In genomic region chr2:28668106-28668814, GRCh38 we compare ENCODE assay signal across 20 cellular contexts.
A peak's percentile ranks its signal among the peaks of the same experiment; 100 is the strongest.
DNase-seq lines count a peak whose midpoint lies in the region; ATAC-seq, FAIRE-seq and TF ChIP-seq lines count a peak whose summit lies in the region.
"Had no signal": no experiment of that assay in that cellular context is flagged by ENCODE, and none has a peak within 500 bp of the region (broad histone marks: within the 10 kb centered on the region; RNA-seq: fewer than 3 reads in every experiment).

No MANE protein-coding gene starts in this region.

- no peaks in the 10 kb centered on the region for H3K36me3 Mint-ChIP-seq in stimulated activated memory B cell treated with anti-CD40 and anti-IgM and Interleukin-4, amounts not matched to agents 10 μg/mL and 1 μg/mL and 100 μg/mL, for 72 hours
- H3K36me3 Mint-ChIP-seq: CD14-positive monocyte had no signal

- TF ChIP-seq CTCF in liver (IDR thresholded peaks at IDR 0.05; ENCODE audit: low read depth, low read length, missing input control) = no peak

- WGBS in liver = 52% methylated on average over 5 of the region's 5 CpGs
- WGBS in small intestine, 3 donors = 94 to 96% (median 95%) methylated on average over 5 of the region's 5 CpGs

- H3K9ac ChIP-seq in liver (ENCODE audit: low read depth in 1 of 2, low read length in 2 of 2) = no peak overlapping the region
- H3K9ac ChIP-seq: BLaER1 had no signal

- H3K27ac ChIP-seq in liver (ENCODE audit: low read depth in 1 of 2, low read length in 2 of 2) (peak overlapping the region; percentile 59 to 61), small intestine (ENCODE audit: low read depth in 1 of 2, low read length in 1 of 2) (no peak overlapping the region)
- H3K27ac ChIP-seq: BLaER1, HL-60 had no signal

- DNase-seq in cardiac septum (ENCODE audit: low spot score) = peak; percentile 39
- no peak for DNase-seq in left ventricle myocardium superior
- DNase-seq in midbrain (lab: John Stamatoyannopoulos, UW) = no peak
- DNase-seq in small intestine = no peak
- DNase-seq: 8988T; CD4-positive, alpha-beta memory T cell; DMS153; DMS79; GDM1; H7; HFFc6 had no signal

- no peaks in the 10 kb centered on the region for H3K27me3 Mint-ChIP-seq in stimulated activated memory B cell treated with anti-CD40 and anti-IgM and Interleukin-4, amounts not matched to agents 10 μg/mL and 1 μg/mL and 100 μg/mL, for 72 hours
- H3K27me3 Mint-ChIP-seq: CD4-positive, alpha-beta memory T cell had no signal

- H3K9me3 Mint-ChIP-seq in stimulated activated memory B cell treated with anti-CD40 and anti-IgM and Interleukin-4, amounts not matched to agents 10 μg/mL and 1 μg/mL and 100 μg/mL, for 72 hours = peaks cover 6% of the 10 kb centered on the region
- H3K9me3 Mint-ChIP-seq: HFFc6 had no signal

- no peaks in the 10 kb centered on the region for H3K36me3 ChIP-seq in liver (ENCODE audit: control insufficient read depth in 4 of 4, insufficient read depth in 3 of 4, low read depth in 1 of 4, low read length in 3 of 4)
- H3K36me3 ChIP-seq in small intestine (ENCODE audit: control insufficient read depth in 2 of 2, insufficient read depth in 2 of 2, low read length in 2 of 2) = no peaks in the 10 kb centered on the region
- H3K36me3 ChIP-seq: BLaER1 had no signal

- H3K27ac Mint-ChIP-seq in stimulated activated memory B cell treated with anti-CD40 and anti-IgM and Interleukin-4, amounts not matched to agents 10 μg/mL and 1 μg/mL and 100 μg/mL, for 72 hours = no peak overlapping the region
- H3K27ac Mint-ChIP-seq: CD4-positive, alpha-beta memory T cell; GM23338; HFFc6 had no signal

- H3K4me1 ChIP-seq in liver (ENCODE audit: control insufficient read depth in 4 of 4, insufficient read depth in 4 of 4, low read length in 3 of 4) (peaks cover 3 to 12% (median 7%) of the 10 kb centered on the region in 4 donors), small intestine (ENCODE audit: control insufficient read depth in 2 of 2, insufficient read depth in 1 of 2, low read depth in 1 of 2, low read length in 1 of 2) (peaks cover 0 to 13% of the 10 kb centered on the region in 2 donors)
- H3K4me1 ChIP-seq: BLaER1 had no signal

- no peaks in the 10 kb centered on the region for H3K4me1 Mint-ChIP-seq in stimulated activated memory B cell treated with anti-CD40 and anti-IgM and Interleukin-4, amounts not matched to agents 10 μg/mL and 1 μg/mL and 100 μg/mL, for 72 hours
- H3K4me1 Mint-ChIP-seq: CD4-positive, alpha-beta memory T cell had no signal

- TF ChIP-seq RAD21 in liver (IDR thresholded peaks at IDR 0.05) = peak; percentile 44 to 60

- no peak overlapping the region for H3K4me3 ChIP-seq in liver (ENCODE audit: low read depth in 1 of 3, low read length in 3 of 3)
- no peak overlapping the region for H3K4me3 ChIP-seq in small intestine (ENCODE audit: low read depth in 1 of 2, low read length in 2 of 2)
- H3K4me3 ChIP-seq: BLaER1, GM23338 had no signal

- H3K4me3 Mint-ChIP-seq in stimulated activated memory B cell treated with anti-CD40 and anti-IgM and Interleukin-4, amounts not matched to agents 10 μg/mL and 1 μg/mL and 100 μg/mL, for 72 hours = no peak overlapping the region
- H3K4me3 Mint-ChIP-seq: CD14-positive monocyte; CD4-positive, alpha-beta memory T cell; GM23338; HFFc6 had no signal

- no peaks in the 10 kb centered on the region for H3K27me3 ChIP-seq in liver (ENCODE audit: control insufficient read depth in 4 of 4, insufficient read depth in 4 of 4, low read length in 3 of 4)
- H3K27me3 ChIP-seq in small intestine (ENCODE audit: control insufficient read depth in 2 of 2, insufficient read depth in 2 of 2, low read length in 2 of 2) = no peaks in the 10 kb centered on the region
- H3K27me3 ChIP-seq: BLaER1 had no signal

- no peaks in the 10 kb centered on the region for H3K9me3 ChIP-seq in liver (ENCODE audit: control insufficient read depth in 4 of 4, low read length in 3 of 4)
- no peaks in the 10 kb centered on the region for H3K9me3 ChIP-seq in small intestine (ENCODE audit: control insufficient read depth, low read depth)

- no peak for ATAC-seq in left ventricle myocardium superior
- ATAC-seq in esophagus mucosa = peak; percentile 39
- ATAC-seq in SK-N-SH treated with all-trans-retinoic acid at 6 μM for 48 hours = no peak
- ATAC-seq in stimulated activated memory B cell treated with anti-CD40 and anti-IgM and Interleukin-4, amounts not matched to agents 10 μg/mL and 1 μg/mL and 100 μg/mL, for 72 hours = no peak
- ATAC-seq: GM23338, HCT116 had no signal

- intact Hi-C loops in cardiac septum (cut with DNase I) (no loop called here), left ventricle myocardium superior (cut with micrococcal nuclease) (no loop called here)

- no peak for FAIRE-seq in small intestine (lab: Jason Lieb, UNC)

TF ChIP-seq in liver, 16 proteins besides CTCF, POLR2A, EP300 and RAD21 (continues in another document):
- no peak for TF ChIP-seq NR2F2 (IDR thresholded peaks at IDR 0.05)
- peak; percentile 12 for TF ChIP-seq HNF4G (IDR thresholded peaks at IDR 0.05)
- TF ChIP-seq GABPA (IDR thresholded peaks at IDR 0.05 in 1 of 2, conservative IDR thresholded peaks at IDR 0.05 in 1 of 2) = no peak
- TF ChIP-seq EGR1 (IDR thresholded peaks at IDR 0.05; ENCODE audit: low read depth in 2 of 2) = no peak
- peak; percentile 74 for TF ChIP-seq MAX (IDR thresholded peaks at IDR 0.05)
- peak; percentile 57 for TF ChIP-seq ATF3 (IDR thresholded peaks at IDR 0.05)

TF ChIP-seq in SK-N-SH treated with all-trans-retinoic acid at 6 μM for 48 hours, 23 proteins besides CTCF, POLR2A, EP300 and RAD21 (continues in another document):
- TF ChIP-seq TSHZ2 (CRISPR knock-in tag; IDR thresholded peaks at IDR 0.05) = no peak
- TF ChIP-seq PATZ1 (CRISPR knock-in tag; IDR thresholded peaks at IDR 0.05; ENCODE audit: borderline replicate concordance) = no peak
- TF ChIP-seq CREB5 (CRISPR knock-in tag; IDR thresholded peaks at IDR 0.05; ENCODE audit: low read depth) = no peak
- no peak for TF ChIP-seq ZNF70 (CRISPR knock-in tag; IDR thresholded peaks at IDR 0.05)
- TF ChIP-seq ZFP3 (CRISPR knock-in tag; IDR thresholded peaks at IDR 0.05) = no peak
- TF ChIP-seq CSDC2 (CRISPR knock-in tag; IDR thresholded peaks at IDR 0.05) = no peak

Comparison
In these comparisons a context has a peak if more than half of its experiments do, and no peak if none do; other contexts are left out.
1. H3K27ac ChIP-seq: peak in liver (2 of 2); none in small intestine (0 of 2).